Comparison of ENCODE assay signal across 2 cellular contexts in the genomic region with DNA sequence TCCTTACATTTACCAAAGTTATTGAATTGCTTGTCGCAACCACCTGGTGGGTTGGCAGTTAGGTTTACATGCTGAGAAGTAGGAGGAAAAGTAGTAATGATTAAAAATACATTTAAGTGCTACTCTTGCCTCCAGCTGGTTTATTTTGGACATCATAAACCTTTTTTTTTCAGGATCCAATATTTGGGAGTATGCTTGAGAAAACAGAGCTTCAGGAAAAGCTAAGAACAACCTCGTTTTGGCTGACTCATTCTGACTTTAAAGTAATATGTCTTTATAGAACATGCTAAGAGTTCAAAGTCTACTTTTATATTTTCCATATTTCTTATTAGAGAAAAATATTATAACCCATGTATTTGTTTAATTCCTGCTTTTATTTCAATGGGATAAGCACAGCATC.
TF ChIP-seq lines count a peak whose summit lies in the region.

No MANE protein-coding gene starts in this region.

TF ChIP-seq in IMR-90, 13 proteins besides CTCF, POLR2A, EP300 and RAD21:
- TF ChIP-seq, protein P1, sequence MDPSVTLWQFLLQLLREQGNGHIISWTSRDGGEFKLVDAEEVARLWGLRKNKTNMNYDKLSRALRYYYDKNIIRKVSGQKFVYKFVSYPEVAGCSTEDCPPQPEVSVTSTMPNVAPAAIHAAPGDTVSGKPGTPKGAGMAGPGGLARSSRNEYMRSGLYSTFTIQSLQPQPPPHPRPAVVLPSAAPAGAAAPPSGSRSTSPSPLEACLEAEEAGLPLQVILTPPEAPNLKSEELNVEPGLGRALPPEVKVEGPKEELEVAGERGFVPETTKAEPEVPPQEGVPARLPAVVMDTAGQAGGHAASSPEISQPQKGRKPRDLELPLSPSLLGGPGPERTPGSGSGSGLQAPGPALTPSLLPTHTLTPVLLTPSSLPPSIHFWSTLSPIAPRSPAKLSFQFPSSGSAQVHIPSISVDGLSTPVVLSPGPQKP (IDR thresholded peaks at IDR 0.05; ENCODE audit: borderline replicate concordance, low read depth, low read length) = no peak
- TF ChIP-seq NFE2L2 (IDR thresholded peaks at IDR 0.05; ENCODE audit: low read depth, low read length) = 0 out of 2 replicates have a peak, but pooled peaks have one; percentile 33

TF ChIP-seq in endothelial cell of umbilical vein, 7 proteins besides CTCF, POLR2A, EP300 and RAD21:
- TF ChIP-seq, protein P2, sequence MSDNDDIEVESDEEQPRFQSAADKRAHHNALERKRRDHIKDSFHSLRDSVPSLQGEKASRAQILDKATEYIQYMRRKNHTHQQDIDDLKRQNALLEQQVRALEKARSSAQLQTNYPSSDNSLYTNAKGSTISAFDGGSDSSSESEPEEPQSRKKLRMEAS (IDR thresholded peaks at IDR 0.05; ENCODE audit: insufficient read depth, insufficient read length) = no peak
- no peak for TF ChIP-seq EZH2 (IDR thresholded peaks at IDR 0.05; ENCODE audit: borderline replicate concordance, low read depth, low read length, severe bottlenecking)
- TF ChIP-seq FOS (IDR thresholded peaks at IDR 0.05; ENCODE audit: borderline replicate concordance, insufficient read depth, low read length) = no peak
- TF ChIP-seq MYC (IDR thresholded peaks at IDR 0.05; ENCODE audit: low read depth, low read length) = no peak
- no peak for TF ChIP-seq POLR2AphosphoS5 (IDR thresholded peaks at IDR 0.05; ENCODE audit: insufficient read depth, low read depth, low read length)
- no peak for TF ChIP-seq JUN (IDR thresholded peaks at IDR 0.05; ENCODE audit: borderline replicate concordance, insufficient read depth, insufficient read length, low read depth)
- no peak for TF ChIP-seq GATA2 (IDR thresholded peaks at IDR 0.05; ENCODE audit: insufficient read depth, insufficient read length, low read depth, low read length)
TF ChIP-seq in endothelial cell of umbilical vein: peak in this region for 0.
